ENCODE assay signal across 8 cellular contexts in genomic region chr15:40160689-40161688, GRCh38. TPM values are rescaled to one million over a fixed set of nuclear protein-coding genes. Genes with fewer than 3 reads are reported as not detected.
DNase-seq lines count a peak whose midpoint lies in the region; ATAC-seq, FAIRE-seq and TF ChIP-seq lines count a peak whose summit lies in the region.

A gene with protein sequence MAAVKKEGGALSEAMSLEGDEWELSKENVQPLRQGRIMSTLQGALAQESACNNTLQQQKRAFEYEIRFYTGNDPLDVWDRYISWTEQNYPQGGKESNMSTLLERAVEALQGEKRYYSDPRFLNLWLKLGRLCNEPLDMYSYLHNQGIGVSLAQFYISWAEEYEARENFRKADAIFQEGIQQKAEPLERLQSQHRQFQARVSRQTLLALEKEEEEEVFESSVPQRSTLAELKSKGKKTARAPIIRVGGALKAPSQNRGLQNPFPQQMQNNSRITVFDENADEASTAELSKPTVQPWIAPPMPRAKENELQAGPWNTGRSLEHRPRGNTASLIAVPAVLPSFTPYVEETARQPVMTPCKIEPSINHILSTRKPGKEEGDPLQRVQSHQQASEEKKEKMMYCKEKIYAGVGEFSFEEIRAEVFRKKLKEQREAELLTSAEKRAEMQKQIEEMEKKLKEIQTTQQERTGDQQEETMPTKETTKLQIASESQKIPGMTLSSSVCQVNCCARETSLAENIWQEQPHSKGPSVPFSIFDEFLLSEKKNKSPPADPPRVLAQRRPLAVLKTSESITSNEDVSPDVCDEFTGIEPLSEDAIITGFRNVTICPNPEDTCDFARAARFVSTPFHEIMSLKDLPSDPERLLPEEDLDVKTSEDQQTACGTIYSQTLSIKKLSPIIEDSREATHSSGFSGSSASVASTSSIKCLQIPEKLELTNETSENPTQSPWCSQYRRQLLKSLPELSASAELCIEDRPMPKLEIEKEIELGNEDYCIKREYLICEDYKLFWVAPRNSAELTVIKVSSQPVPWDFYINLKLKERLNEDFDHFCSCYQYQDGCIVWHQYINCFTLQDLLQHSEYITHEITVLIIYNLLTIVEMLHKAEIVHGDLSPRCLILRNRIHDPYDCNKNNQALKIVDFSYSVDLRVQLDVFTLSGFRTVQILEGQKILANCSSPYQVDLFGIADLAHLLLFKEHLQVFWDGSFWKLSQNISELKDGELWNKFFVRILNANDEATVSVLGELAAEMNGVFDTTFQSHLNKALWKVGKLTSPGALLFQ (plus strand): TSS chr15:40161069. CDS start chr15:40161221, 152 bp downstream.

- peak within 1 kb of the TSS; percentile 95 for H2AFZ ChIP-seq in SU-DHL-6 (ENCODE audit: low read depth, low read length, severe bottlenecking)

- H3K4me1 ChIP-seq in heart left ventricle, result peaks cover 0 to 12% (median 6%) of the 10 kb centered on the region in 12 donors
- peaks cover 9 to 17% (median 11%) of the 10 kb centered on the region in 4 donors for H3K4me1 ChIP-seq in upper lobe of left lung

- H3K9ac ChIP-seq in SU-DHL-6 (ENCODE audit: low read length), result peak within 1 kb of the TSS; percentile 95

- H3K9me3 ChIP-seq in SU-DHL-6 (ENCODE audit: insufficient read depth, low read length), result no peaks in the 10 kb centered on the region
- H3K9me3 ChIP-seq in heart left ventricle, result no peaks in the 10 kb centered on the region
- no peaks in the 10 kb centered on the region for H3K9me3 ChIP-seq in upper lobe of left lung

- peak; percentile 99 for FAIRE-seq in GM12891 (lab: Jason Lieb, UNC)

- H3F3A ChIP-seq in SU-DHL-6 (ENCODE audit: insufficient read depth), result peaks cover 22% of the 10 kb centered on the region

- H3K4me3 ChIP-seq in SU-DHL-6 (ENCODE audit: insufficient read depth, low read length, poor library complexity, severe bottlenecking) (peak within 1 kb of the TSS; percentile 94), heart left ventricle (peak within 1 kb of the TSS; percentile 24 to 70 (median 62)), upper lobe of left lung (peak within 1 kb of the TSS; percentile 44 to 82 (median 60))

- peak within 1 kb of the TSS; percentile 83 for H3K27ac ChIP-seq in SU-DHL-6 (ENCODE audit: low read depth, low read length)
- H3K27ac ChIP-seq in heart left ventricle, result no peak within 1 kb of the TSS
- H3K27ac ChIP-seq in upper lobe of left lung, result no peak within 1 kb of the TSS

- TF ChIP-seq CTCF in SU-DHL-6 (IDR thresholded peaks at IDR 0.05; ENCODE audit: insufficient read depth, low read length, poor library complexity, severe bottlenecking) (no peak), heart left ventricle (IDR thresholded peaks at IDR 0.05) (no peak), upper lobe of left lung (IDR thresholded peaks at IDR 0.05) (no peak)

- 2 to 3% (median 2%) methylated on average over 51 to 54 of the region's 54 CpGs for WGBS in heart left ventricle, 4 donors
- 2 to 5% methylated on average over 28 to 54 of the region's 54 CpGs for WGBS in upper lobe of left lung, 2 donors

- intact Hi-C loops in heart left ventricle (cut with DNase I), result loop anchor here in 6 of 10 donors (2.0 to 10.0 kb wide), 5 partner anchors 52 to 122 kb away; partner anchors contain the start of genes BMF (in 3 of the 6) and SRP14 (in 1 of the 6)

- peaks cover 51% of the 10 kb centered on the region for H3K79me2 ChIP-seq in SU-DHL-6 (ENCODE audit: insufficient read depth, low read length)

- DNase-seq in GM12891 (ENCODE audit: insufficient read length, low spot score) (peak; percentile 84), NCI-H1417 treated with DMSO at 0.1 percent for 48 hours (lab: John Stamatoyannopoulos, UW) (peak; percentile 72), heart left ventricle (peak; percentile 90 to 94 (median 92)), pons (ENCODE audit: low spot score) (peak; percentile 96), upper lobe of left lung (peak; percentile 93 to 97)
- peak; percentile 82 for DNase-seq in activated naive CD8-positive, alpha-beta T cell treated with anti-CD3 and anti-CD28 coated beads, Interleukin-2, amount 50 U/mL, for 16 hours (ENCODE audit: low read depth, low spot score)

- H3K4me2 ChIP-seq in SU-DHL-6 (ENCODE audit: low read depth, low read length, poor library complexity, severe bottlenecking), result peak within 1 kb of the TSS; percentile 89

- H3K27me3 ChIP-seq in SU-DHL-6 (ENCODE audit: low read length) (no peaks in the 10 kb centered on the region), heart left ventricle (no peaks in the 10 kb centered on the region), upper lobe of left lung (no peaks in the 10 kb centered on the region)

- no peak for TF ChIP-seq EP300 in upper lobe of left lung (IDR thresholded peaks at IDR 0.05)

- peak; percentile 81 for ATAC-seq in HG02763 (IDR thresholded peaks at IDR 0.05; ENCODE audit: unreplicated experiment)
- peak; percentile 98 to 99 (median 99) for ATAC-seq in heart left ventricle
- peak; percentile 95 to 99 for ATAC-seq in upper lobe of left lung (ENCODE audit: low FRiP score in 2 of 2)

- TF ChIP-seq POLR2A in GM12891 (IDR thresholded peaks at IDR 0.05; ENCODE audit: low read depth, low read length) (peak; percentile 73), heart left ventricle (IDR thresholded peaks at IDR 0.05) (no peak), upper lobe of left lung (IDR thresholded peaks at IDR 0.05) (no peak)

- H3K36me3 ChIP-seq in SU-DHL-6 (ENCODE audit: low read length), result peaks cover 39% of the 10 kb centered on the region
- no peaks in the 10 kb centered on the region for H3K36me3 ChIP-seq in heart left ventricle
- H3K36me3 ChIP-seq in upper lobe of left lung, result no peaks in the 10 kb centered on the region

- H4K20me1 ChIP-seq in SU-DHL-6 (ENCODE audit: low read depth, low read length), result peaks cover 18% of the 10 kb centered on the region

- H3K9me2 ChIP-seq in SU-DHL-6 (replicated peaks; ENCODE audit: insufficient read depth, low read length), result no peaks in the 10 kb centered on the region

TF ChIP-seq in GM12891, 5 proteins besides CTCF, POLR2A, EP300 and RAD21:
- peak; percentile 83 for TF ChIP-seq POLR2AphosphoS5 (IDR thresholded peaks at IDR 0.05; ENCODE audit: low read depth, low read length)
- peak; percentile 51; the same call in 1 of the 2 replicates for TF ChIP-seq TAF1 (IDR thresholded peaks at IDR 0.05; ENCODE audit: low read depth, low read length)
- peak; percentile 85 for TF ChIP-seq POU2F2 (IDR thresholded peaks at IDR 0.05; ENCODE audit: low read depth, low read length)
- no peak for TF ChIP-seq PAX5 (IDR thresholded peaks at IDR 0.05; ENCODE audit: insufficient read depth, low read length, severe bottlenecking)

RNA-seq across cellular contexts. Expression of the gene that starts here (rescaled TPM):
- 35.6 TPM for polyA plus RNA-seq in GM12891 (2012; ENCODE audit: low read depth, missing spikeins)
- total RNA-seq in heart left ventricle (1 to 10 TPM in 4 of 9 donors, under 1 TPM in 4, not detected in 1; 0.46 to 6.4 (median 1.2) TPM), upper lobe of left lung (10 to 100 TPM in 1 of 6 donors, 1 to 10 TPM in 3, under 1 TPM in 1, not detected in 1; 0.79 to 12.1 (median 2.7) TPM)
- under 1 TPM; 0.11 to 0.14 TPM for polyA plus RNA-seq in heart left ventricle
